ENCODE assay signal across 8 cellular contexts in the genomic region with DNA sequence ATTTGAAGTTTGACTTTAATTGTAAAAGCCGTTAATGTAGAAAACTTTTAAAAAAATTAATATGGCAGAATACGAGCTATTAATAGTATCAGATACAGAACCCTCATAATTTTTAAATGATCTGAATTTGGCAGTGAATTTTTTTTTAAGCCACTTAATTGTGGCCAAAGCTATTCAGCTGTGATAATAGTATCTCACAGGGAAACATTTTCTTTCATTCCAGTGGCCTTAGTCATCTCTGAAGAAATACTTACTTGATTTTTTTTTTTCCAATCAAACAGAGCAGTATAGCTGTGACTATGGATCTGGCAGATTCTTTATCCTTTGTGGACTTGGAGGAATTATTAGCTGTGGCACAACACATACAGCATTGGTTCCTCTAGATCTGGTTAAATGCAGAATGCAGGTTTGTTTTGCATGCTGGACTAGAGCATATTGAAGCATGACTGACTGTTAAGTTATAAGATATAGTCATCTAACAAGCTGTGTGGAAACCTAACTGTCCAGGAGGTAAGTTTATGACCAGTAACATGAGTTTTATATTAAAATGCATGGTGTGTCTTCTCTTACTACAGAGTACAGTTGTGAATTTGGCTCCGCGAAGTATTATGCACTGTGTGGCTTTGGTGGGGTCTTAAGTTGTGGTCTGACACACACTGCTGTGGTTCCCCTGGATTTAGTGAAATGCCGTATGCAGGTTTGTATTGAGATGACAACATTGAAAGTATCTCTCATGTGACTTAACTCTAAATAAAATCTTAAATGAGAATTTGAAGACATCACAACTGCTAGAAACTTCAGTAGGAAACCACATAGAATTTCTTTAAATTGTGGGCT.
DNase-seq lines count a peak whose midpoint lies in the region; TF ChIP-seq lines count a peak whose summit lies in the region.

No MANE protein-coding gene starts in this region.

- no peaks in the 10 kb centered on the region for H3K9me3 ChIP-seq in OCI-LY3 (ENCODE audit: insufficient read depth, low read length)
- no peaks in the 10 kb centered on the region for H3K9me3 ChIP-seq in duodenal mucosa (ENCODE audit: control insufficient read depth in 1 of 2, low read length in 2 of 2)

- peak overlapping the region; percentile 98 to 99 (median 99) for H3K27ac Mint-ChIP-seq in nephron

- no peaks in the 10 kb centered on the region for H3K9me3 Mint-ChIP-seq in nephron

- H3K4me1 ChIP-seq in OCI-LY3 (ENCODE audit: low read length): peaks cover 16% of the 10 kb centered on the region
- peaks cover 20 to 21% of the 10 kb centered on the region in 2 donors for H3K4me1 ChIP-seq in duodenal mucosa (ENCODE audit: control insufficient read depth in 1 of 2, insufficient read depth in 2 of 2, low read length in 2 of 2)

- H3K4me3 ChIP-seq in OCI-LY3 (ENCODE audit: low read length): peak overlapping the region; percentile 98
- peak overlapping the region; percentile 89 to 90 for H3K4me3 ChIP-seq in duodenal mucosa (ENCODE audit: low read depth in 1 of 2, low read length in 2 of 2)

- H3K27ac ChIP-seq in OCI-LY3 (ENCODE audit: low read length) (no peak overlapping the region), duodenal mucosa (ENCODE audit: low read depth, low read length) (peak overlapping the region; percentile 97)

- H3K4me2 ChIP-seq in OCI-LY3 (ENCODE audit: low read length): peak overlapping the region; percentile 88

- peaks cover 28% of the 10 kb centered on the region for H4K20me1 ChIP-seq in OCI-LY3 (ENCODE audit: insufficient read depth, low read length)

- H2AFZ ChIP-seq in OCI-LY3 (ENCODE audit: low read depth, low read length): no peak overlapping the region

- H3K9ac ChIP-seq in OCI-LY3 (ENCODE audit: low read length): peak overlapping the region; percentile 98
- peak overlapping the region; percentile 99 to 100 for H3K9ac ChIP-seq in duodenal mucosa (ENCODE audit: low read depth in 1 of 2, low read length in 2 of 2)

- H3K36me3 Mint-ChIP-seq in nephron (ENCODE audit: low read depth): peaks cover 44% of the 10 kb centered on the region

- peak overlapping the region; percentile 95 to 98 (median 95) for H3K4me3 Mint-ChIP-seq in nephron

- DNase-seq in EH (ENCODE audit: low read depth): peak; percentile 85
- no peak for DNase-seq in NCI-H2196 (lab: John Stamatoyannopoulos, UW; ENCODE audit: unreplicated experiment)
- no peak for DNase-seq in GF-D8 (lab: John Stamatoyannopoulos, UW)
- no peak for DNase-seq in NCI-H526 (lab: John Stamatoyannopoulos, UW)
- no peak for DNase-seq in CD1c-positive myeloid dendritic cell (ENCODE audit: extremely low spot score)

- peaks cover 64% of the 10 kb centered on the region for H3K79me2 ChIP-seq in OCI-LY3 (ENCODE audit: low read length)

- no peaks in the 10 kb centered on the region for H3K27me3 ChIP-seq in OCI-LY3 (ENCODE audit: low read depth, low read length)
- H3K27me3 ChIP-seq in duodenal mucosa (ENCODE audit: control insufficient read depth in 1 of 2, insufficient read depth in 2 of 2, low read length in 2 of 2): no peaks in the 10 kb centered on the region

- H3K27me3 Mint-ChIP-seq in nephron (ENCODE audit: low read depth): no peaks in the 10 kb centered on the region

- H3K4me1 Mint-ChIP-seq in nephron: peaks cover 26% of the 10 kb centered on the region

- H3K36me3 ChIP-seq in OCI-LY3 (replicated peaks; ENCODE audit: low read depth, low read length): peaks cover 51% of the 10 kb centered on the region
- peaks cover 31 to 47% of the 10 kb centered on the region in 2 donors for H3K36me3 ChIP-seq in duodenal mucosa (ENCODE audit: control insufficient read depth in 1 of 2, insufficient read depth in 2 of 2, low read length in 2 of 2)

- no peak for TF ChIP-seq CTCF in OCI-LY3 (IDR thresholded peaks at IDR 0.05; ENCODE audit: low read depth, low read length)
- TF ChIP-seq CTCF in nephron (IDR thresholded peaks at IDR 0.05; ENCODE audit: unreplicated experiment in 3 of 3): no peak
